Comparison of ENCODE assay signal across 21 cellular contexts in genomic region chr3:184680411-184680990, GRCh38. TPM values are rescaled to one million over a fixed set of nuclear protein-coding genes. Genes with fewer than 3 reads are reported as not detected.
A peak's percentile ranks its signal among the peaks of the same experiment; 100 is the strongest.
DNase-seq lines count a peak whose midpoint lies in the region; ATAC-seq and TF ChIP-seq lines count a peak whose summit lies in the region.
"Had no signal": no experiment of that assay in that cellular context is flagged by ENCODE, and none has a peak within 500 bp of the region (broad histone marks: within the 10 kb centered on the region; RNA-seq: fewer than 3 reads in every experiment).

No MANE protein-coding gene starts in this region.

- TF ChIP-seq CTCF in left ventricle myocardium inferior (IDR thresholded peaks at IDR 0.05; ENCODE audit: borderline replicate concordance) (no peak), nephron progenitor cell (IDR thresholded peaks at IDR 0.05) (no peak)

- peak overlapping the region; percentile 37 for H3K27ac Mint-ChIP-seq in nephron progenitor cell
- H3K27ac Mint-ChIP-seq in activated naive CD4-positive, alpha-beta T cell treated with anti-CD3 and anti-CD28 coated beads, Interleukin-2, amount 10 ng/mL, durations not matched to agents 7 days and 5 days: no peak overlapping the region
- H3K27ac Mint-ChIP-seq: CD4-positive, alpha-beta T cell had no signal

- no peaks in the 10 kb centered on the region for H3K27me3 ChIP-seq in left ventricle myocardium inferior (ENCODE audit: low read depth)
- H3K27me3 ChIP-seq: SJSA1 had no signal

- ATAC-seq in Right ventricle myocardium superior (ENCODE audit: poor library complexity): no peak
- ATAC-seq: A549 had no signal

- H3K4me3 Mint-ChIP-seq in nephron progenitor cell: no peak overlapping the region
- no peak overlapping the region for H3K4me3 Mint-ChIP-seq in activated naive CD4-positive, alpha-beta T cell treated with anti-CD3 and anti-CD28 coated beads, Interleukin-2, amount 10 ng/mL, durations not matched to agents 7 days and 5 days
- H3K4me3 Mint-ChIP-seq: CD4-positive, alpha-beta T cell had no signal

- intact Hi-C loops in left ventricle myocardium inferior (cut with micrococcal nuclease) (no loop called here), Right ventricle myocardium superior (cut with DNase I) (no loop called here), head of caudate nucleus (cut with DNase I) (no loop called here)

- H3K9ac ChIP-seq in SK-N-MC (ENCODE audit: insufficient read length): no peak overlapping the region
- H3K9ac ChIP-seq: KMS-11 had no signal

- H3K36me3 ChIP-seq in left ventricle myocardium inferior (no peaks in the 10 kb centered on the region), SK-N-MC (ENCODE audit: insufficient read depth, low read length) (no peaks in the 10 kb centered on the region)
- H3K36me3 ChIP-seq: SJSA1 had no signal

- no peak overlapping the region for H3K4me3 ChIP-seq in left ventricle myocardium inferior
- H3K4me3 ChIP-seq in SK-N-MC: peak overlapping the region; percentile 2; the same call in 1 of the 2 replicates
- H3K4me3 ChIP-seq: A549, SJSA1 had no signal

- peak overlapping the region; percentile 33 for H3K27ac ChIP-seq in left ventricle myocardium inferior (replicated peaks)
- H3K27ac ChIP-seq in SK-N-MC: peak overlapping the region; percentile 53
- H3K27ac ChIP-seq: A549, KMS-11, SJSA1 had no signal

- H3K9me3 Mint-ChIP-seq in nephron progenitor cell: peaks cover 6% of the 10 kb centered on the region
- no peaks in the 10 kb centered on the region for H3K9me3 Mint-ChIP-seq in activated naive CD4-positive, alpha-beta T cell treated with anti-CD3 and anti-CD28 coated beads, Interleukin-2, amount 10 ng/mL, durations not matched to agents 7 days and 5 days
- H3K9me3 Mint-ChIP-seq: CD4-positive, alpha-beta T cell had no signal

- DNase-seq in left ventricle myocardium inferior: no peak
- no peak for DNase-seq in Right ventricle myocardium superior
- DNase-seq in SK-N-MC (ENCODE audit: low read depth, low spot score): peak; percentile 50
- no peak for DNase-seq in nephron progenitor cell
- DNase-seq in head of caudate nucleus: no peak
- no peak for DNase-seq in stimulated activated CD4-positive, alpha-beta T cell treated with anti-CD3 and anti-CD28 coated beads, Interleukin-4, amount 100 ng/mL, for 4 hours
- no peak for DNase-seq in NCI-H446 treated with DMSO at 0.1 percent for 48 hours (lab: John Stamatoyannopoulos, UW)
- DNase-seq in activated naive CD4-positive, alpha-beta T cell treated with anti-CD3 and anti-CD28 coated beads, Interleukin-2, amount 10 ng/mL, durations not matched to agents 7 days and 5 days: no peak
- DNase-seq: CD4-positive, alpha-beta T cell; COR-L47; DMS79; IMR-90; NCI-H1694 treated with DMSO at 0.1 percent for 48 hours; NCI-H2081 treated with DMSO at 0.1 percent for 48 hours; NCI-H226; NCI-H524; NCI-H82; OCI-M1 had no signal

- H3K36me3 Mint-ChIP-seq in nephron progenitor cell (ENCODE audit: low read depth): no peaks in the 10 kb centered on the region
- H3K36me3 Mint-ChIP-seq in activated naive CD4-positive, alpha-beta T cell treated with anti-CD3 and anti-CD28 coated beads, Interleukin-2, amount 10 ng/mL, durations not matched to agents 7 days and 5 days: no peaks in the 10 kb centered on the region

- H3K9me3 ChIP-seq in left ventricle myocardium inferior (replicated peaks) (no peaks in the 10 kb centered on the region), SK-N-MC (ENCODE audit: low read depth, low read length) (no peaks in the 10 kb centered on the region)
- H3K9me3 ChIP-seq: A549, SJSA1 had no signal

- H3K4me1 ChIP-seq in left ventricle myocardium inferior: peaks cover 22% of the 10 kb centered on the region
- H3K4me1 ChIP-seq: A549 had no signal

- CTCF ChIA-PET in activated naive CD4-positive, alpha-beta T cell treated with anti-CD3 and anti-CD28 coated beads, Interleukin-2, amount 10 ng/mL, durations not matched to agents 7 days and 5 days (lab: Charles Lee): interaction anchor here (1.0 to 1.2 kb wide), 2 partner anchors 31 to 51 kb away, joined by 3 to 4 read pairs; partner anchors contain the start of gene MAGEF1

- H3K27me3 Mint-ChIP-seq in nephron progenitor cell (ENCODE audit: low read depth, poor library complexity): no peaks in the 10 kb centered on the region
- peaks cover 49% of the 10 kb centered on the region for H3K27me3 Mint-ChIP-seq in activated naive CD4-positive, alpha-beta T cell treated with anti-CD3 and anti-CD28 coated beads, Interleukin-2, amount 10 ng/mL, durations not matched to agents 7 days and 5 days

- H3K4me1 Mint-ChIP-seq in nephron progenitor cell: peaks cover 73% of the 10 kb centered on the region
- no peaks in the 10 kb centered on the region for H3K4me1 Mint-ChIP-seq in activated naive CD4-positive, alpha-beta T cell treated with anti-CD3 and anti-CD28 coated beads, Interleukin-2, amount 10 ng/mL, durations not matched to agents 7 days and 5 days

RNA-seq across cellular contexts. Expression of gene MAGEF1, which starts 31.4 kb away (rescaled TPM):
- 35.7 TPM for total RNA-seq in left ventricle myocardium inferior
- total RNA-seq in Right ventricle myocardium superior: 28.5 TPM
